Comparison of ENCODE assay signal across 25 cellular contexts in the genomic region with DNA sequence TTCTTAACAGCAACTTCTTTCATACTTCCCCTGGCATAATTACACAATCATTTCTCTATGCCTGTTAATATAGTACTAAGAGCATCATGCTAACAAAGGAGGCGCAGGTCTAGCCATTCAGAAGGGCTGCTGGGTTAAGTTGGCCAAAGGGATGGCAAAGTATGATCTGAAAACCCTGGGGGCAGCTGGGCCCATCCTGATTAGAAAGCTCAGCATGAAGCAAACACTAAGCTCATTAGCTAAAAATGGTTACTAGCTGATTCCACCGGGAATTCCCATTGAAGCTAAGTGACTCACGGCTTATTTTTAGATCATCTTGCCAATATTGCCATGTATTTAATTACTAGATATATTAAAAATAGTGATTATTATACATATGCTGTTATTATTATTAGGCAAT. TPM values are rescaled to one million over a fixed set of nuclear protein-coding genes. Genes with fewer than 3 reads are reported as not detected.
DNase-seq lines count a peak whose midpoint lies in the region; ATAC-seq and TF ChIP-seq lines count a peak whose summit lies in the region.
"Had no signal": no experiment of that assay in that cellular context is flagged by ENCODE, and none has a peak within 500 bp of the region (broad histone marks: within the 10 kb centered on the region; RNA-seq: fewer than 3 reads in every experiment).

No MANE protein-coding gene starts in this region.

- H3K4me1 Mint-ChIP-seq in activated naive CD8-positive, alpha-beta T cell treated with anti-CD3 and anti-CD28 coated beads for 36 hours, result peaks cover 17% of the 10 kb centered on the region
- peaks cover 14% of the 10 kb centered on the region for H3K4me1 Mint-ChIP-seq in activated naive CD8-positive, alpha-beta T cell treated with anti-CD3 and anti-CD28 coated beads, Interleukin-2, amount 50 U/mL, for 24 hours
- H3K4me1 Mint-ChIP-seq in naive thymus-derived CD8-positive, alpha-beta T cell, result peaks cover 10 to 22% (median 13%) of the 10 kb centered on the region in 4 donors

- intact Hi-C loops in posterior cingulate gyrus (cut with DNase I), result no loop called here
- intact Hi-C loops in head of caudate nucleus (cut with DNase I), result no loop called here

- peaks cover 9% of the 10 kb centered on the region for H3K9me3 Mint-ChIP-seq in activated naive CD8-positive, alpha-beta T cell treated with anti-CD3 and anti-CD28 coated beads for 36 hours
- H3K9me3 Mint-ChIP-seq in activated naive CD8-positive, alpha-beta T cell treated with anti-CD3 and anti-CD28 coated beads, Interleukin-2, amount 50 U/mL, for 24 hours, result peaks cover 13% of the 10 kb centered on the region
- peaks cover 0 to 20% (median 8%) of the 10 kb centered on the region in 9 donors for H3K9me3 Mint-ChIP-seq in naive thymus-derived CD8-positive, alpha-beta T cell

- H3K27ac Mint-ChIP-seq in activated naive CD8-positive, alpha-beta T cell treated with anti-CD3 and anti-CD28 coated beads for 36 hours, result peak overlapping the region; percentile 56
- no peak overlapping the region for H3K27ac Mint-ChIP-seq in activated naive CD8-positive, alpha-beta T cell treated with anti-CD3 and anti-CD28 coated beads, Interleukin-2, amount 50 U/mL, for 24 hours
- H3K27ac Mint-ChIP-seq in naive thymus-derived CD8-positive, alpha-beta T cell, result peak overlapping the region in 6 of 10 donors; percentile 1 to 56 (median 30)
- H3K27ac Mint-ChIP-seq: CD4-positive, alpha-beta T cell had no signal

- no peak for DNase-seq in activated naive CD8-positive, alpha-beta T cell treated with anti-CD3 and anti-CD28 coated beads for 36 hours
- no peak for DNase-seq in activated naive CD8-positive, alpha-beta T cell treated with anti-CD3 and anti-CD28 coated beads, Interleukin-2, amount 50 U/mL, for 24 hours
- DNase-seq in H7 (peak; percentile 35), choroid plexus epithelial cell (ENCODE audit: low read depth) (peak; percentile 2), posterior cingulate gyrus (no peak), head of caudate nucleus (no peak), SW480 (ENCODE audit: low spot score) (no peak)
- DNase-seq in naive thymus-derived CD8-positive, alpha-beta T cell, result no peak
- DNase-seq: amniotic stem cell; CD4-positive, alpha-beta T cell; central memory CD4-positive, alpha-beta T cell; DMS79 treated with DMSO at 0.1 percent for 48 hours; effector memory CD4-positive, alpha-beta T cell; hippocampal formation; IMR-90; NCI-H2029; NCI-H446 treated with DMSO at 0.1 percent for 48 hours; SHP77 treated with DMSO at 0.1 percent for 48 hours had no signal

- peaks cover 6% of the 10 kb centered on the region for H3K36me3 Mint-ChIP-seq in activated naive CD8-positive, alpha-beta T cell treated with anti-CD3 and anti-CD28 coated beads for 36 hours
- peaks cover 2% of the 10 kb centered on the region for H3K36me3 Mint-ChIP-seq in activated naive CD8-positive, alpha-beta T cell treated with anti-CD3 and anti-CD28 coated beads, Interleukin-2, amount 50 U/mL, for 24 hours (ENCODE audit: low read depth)
- H3K36me3 Mint-ChIP-seq in naive thymus-derived CD8-positive, alpha-beta T cell, result peaks cover 0 to 21% (median 8%) of the 10 kb centered on the region in 3 donors

- H3K27me3 ChIP-seq in H7 (ENCODE audit: control insufficient read depth, insufficient read depth, low read length), result no peaks in the 10 kb centered on the region

- POLR2A ChIA-PET in naive thymus-derived CD8-positive, alpha-beta T cell (lab: Charles Lee), result interaction anchor here (0.6 kb wide), 1 partner anchor 406 kb away, joined by 4 read pairs; the partner anchor contains the start of gene DDX23

- no peak for TF ChIP-seq CTCF in choroid plexus epithelial cell (conservative IDR thresholded peaks at IDR 0.05; ENCODE audit: low read depth, low read length)

- H3K4me3 Mint-ChIP-seq in activated naive CD8-positive, alpha-beta T cell treated with anti-CD3 and anti-CD28 coated beads for 36 hours, result no peak overlapping the region
- no peak overlapping the region for H3K4me3 Mint-ChIP-seq in activated naive CD8-positive, alpha-beta T cell treated with anti-CD3 and anti-CD28 coated beads, Interleukin-2, amount 50 U/mL, for 24 hours
- peak overlapping the region in 3 of 10 donors; percentile 3 to 21 (median 7) for H3K4me3 Mint-ChIP-seq in naive thymus-derived CD8-positive, alpha-beta T cell
- H3K4me3 Mint-ChIP-seq: CD4-positive, alpha-beta T cell; neural crest cell had no signal

- H3K4me3 ChIP-seq in H7 (ENCODE audit: insufficient read depth, low read depth, low read length) (no peak overlapping the region), choroid plexus epithelial cell (ENCODE audit: low read depth, low read length) (no peak overlapping the region)
- H3K4me3 ChIP-seq: HAP-1 had no signal

- H3K36me3 ChIP-seq in H7 (replicated peaks; ENCODE audit: control insufficient read depth, insufficient read depth, low read length), result no peaks in the 10 kb centered on the region
- H3K36me3 ChIP-seq: HAP-1 had no signal

- ATAC-seq in activated naive CD8-positive, alpha-beta T cell treated with anti-CD3 and anti-CD28 coated beads, Interleukin-2, amount 50 U/mL, for 24 hours, result no peak
- ATAC-seq in naive thymus-derived CD8-positive, alpha-beta T cell, result no peak
- ATAC-seq: sciatic nerve had no signal

- no peaks in the 10 kb centered on the region for H3K27me3 Mint-ChIP-seq in activated naive CD8-positive, alpha-beta T cell treated with anti-CD3 and anti-CD28 coated beads for 36 hours
- no peaks in the 10 kb centered on the region for H3K27me3 Mint-ChIP-seq in activated naive CD8-positive, alpha-beta T cell treated with anti-CD3 and anti-CD28 coated beads, Interleukin-2, amount 50 U/mL, for 24 hours
- peaks cover 0 to 8% (median 4%) of the 10 kb centered on the region in 5 donors for H3K27me3 Mint-ChIP-seq in naive thymus-derived CD8-positive, alpha-beta T cell
- H3K27me3 Mint-ChIP-seq: CD4-positive, alpha-beta T cell had no signal

RNA-seq across cellular contexts. Expression of gene ANP32D, which starts 26.0 kb away (rescaled TPM):
- not detected for total RNA-seq in activated naive CD8-positive, alpha-beta T cell treated with anti-CD3 and anti-CD28 coated beads for 36 hours
- not detected in 2 replicates for total RNA-seq in H7 (2014; rRNA removed; shearing (Covaris generic))
- total RNA-seq in naive thymus-derived CD8-positive, alpha-beta T cell, result not detected
- polyA plus RNA-seq in naive thymus-derived CD8-positive, alpha-beta T cell, result not detected
- total RNA-seq: activated CD8-positive, alpha-beta memory T cell treated with anti-CD3 and anti-CD28 coated beads for 36 hours; CD4-positive, alpha-beta T cell; IMR-90; neural crest cell; T-helper 2 cell treated with Interferon-gamma antibody and Interleukin-4, amounts not matched to agents 100 ng/mL and 5 ng/mL, for 36 hours; urinary bladder had no signal
- polyA plus RNA-seq: IMR-90, keratinocyte, urinary bladder had no signal

RNA-seq across cellular contexts. Expression of gene C12orf54, which starts 35.9 kb away (rescaled TPM):
- total RNA-seq in activated naive CD8-positive, alpha-beta T cell treated with anti-CD3 and anti-CD28 coated beads for 36 hours, result not detected
- not detected in 2 replicates for total RNA-seq in H7 (2014; rRNA removed; shearing (Covaris generic))
- total RNA-seq in naive thymus-derived CD8-positive, alpha-beta T cell, result not detected
- not detected for polyA plus RNA-seq in naive thymus-derived CD8-positive, alpha-beta T cell
- total RNA-seq: activated CD8-positive, alpha-beta memory T cell treated with anti-CD3 and anti-CD28 coated beads for 36 hours; CD4-positive, alpha-beta T cell; IMR-90; neural crest cell; T-helper 2 cell treated with Interferon-gamma antibody and Interleukin-4, amounts not matched to agents 100 ng/mL and 5 ng/mL, for 36 hours had no signal
- polyA plus RNA-seq: IMR-90 had no signal

Comparison
In these comparisons a context has a peak if more than half of its experiments do, and no peak if none do; other contexts are left out.
1. DNase-seq: peak in H7 (single experiment) and choroid plexus epithelial cell (single experiment); none in activated naive CD8-positive, alpha-beta T cell treated with anti-CD3 and anti-CD28 coated beads for 36 hours (single experiment), activated naive CD8-positive, alpha-beta T cell treated with anti-CD3 and anti-CD28 coated beads, Interleukin-2, amount 50 U/mL, for 24 hours (single experiment), naive thymus-derived CD8-positive, alpha-beta T cell (0 of 10), posterior cingulate gyrus (0 of 10), head of caudate nucleus (0 of 42) and SW480 (single experiment).